ENCODE assay signal across 10 cellular contexts in genomic region chr13:64985075-64985474, GRCh38.
"Had no signal": no experiment of that assay in that cellular context is flagged by ENCODE, and none has a peak within 500 bp of the region (broad histone marks: within the 10 kb centered on the region; RNA-seq: fewer than 3 reads in every experiment).

No MANE protein-coding gene starts in this region.

- H3K4me1 ChIP-seq: HAP-1 had no signal

- H3K4me1 Mint-ChIP-seq: H9 had no signal

- H3K9me3 ChIP-seq: HAP-1 had no signal

- H3K9ac ChIP-seq: GM23248 had no signal

- DNase-seq: GM23248, GOT3, H7, H9, HCEC 1CT, HFFc6 had no signal

- ATAC-seq: HCT116 had no signal

- H3K27ac Mint-ChIP-seq: H9, HFFc6 had no signal

- FAIRE-seq: H1, H54 had no signal

- H2AFZ ChIP-seq: GM23248 had no signal

- H3K4me3 Mint-ChIP-seq: H9, HFFc6 had no signal

- H3K36me3 ChIP-seq: HAP-1 had no signal

- H3K4me3 ChIP-seq: GM23248, HAP-1 had no signal

- H3K27ac ChIP-seq: GM23248 had no signal
